ENCODE assay signal across 1 cellular context in genomic region chr19:38336638-38337359, GRCh38.
TF ChIP-seq lines count a peak whose summit lies in the region.

No MANE protein-coding gene starts in this region.

TF ChIP-seq in GM12878, 131 proteins besides CTCF, POLR2A, EP300 and RAD21 (continues in another document):
- TF ChIP-seq ZNF687 (IDR thresholded peaks at IDR 0.05) (no peak), NKRF (conservative IDR thresholded peaks at IDR 0.05) (no peak), ZNF207 (IDR thresholded peaks at IDR 0.05; ENCODE audit: borderline replicate concordance) (no peak), PAX8 (IDR thresholded peaks at IDR 0.05) (no peak), SUPT20H (IDR thresholded peaks at IDR 0.05; ENCODE audit: borderline replicate concordance, control insufficient read depth, low read depth, low read length) (no peak), ATF7 (IDR thresholded peaks at IDR 0.05; ENCODE audit: low read depth) (peak; percentile 67; the same call in 1 of the 2 replicates), TBL1XR1 (IDR thresholded peaks at IDR 0.05; ENCODE audit: low read depth, low read length) (no peak), NFYA (IDR thresholded peaks at IDR 0.05; ENCODE audit: borderline replicate concordance, low read depth, low read length) (no peak), REST (IDR thresholded peaks at IDR 0.05; ENCODE audit: low read depth, low read length) (no peak), CREM (IDR thresholded peaks at IDR 0.05; ENCODE audit: low read depth) (no peak), ZBTB11 (CRISPR knock-in tag; IDR thresholded peaks at IDR 0.05) (no peak), PRDM15 (CRISPR knock-in tag; IDR thresholded peaks at IDR 0.05) (no peak), SREBF2 (IDR thresholded peaks at IDR 0.05; ENCODE audit: low read length) (no peak), EGR1 (IDR thresholded peaks at IDR 0.05; ENCODE audit: borderline replicate concordance in 1 of 2, low read depth in 2 of 2, low read length in 2 of 2) (no peak; a peak in 1 of 3 replicates), SMAD5 (IDR thresholded peaks at IDR 0.05; ENCODE audit: low read depth) (no peak), RCOR1 (conservative IDR thresholded peaks at IDR 0.05; ENCODE audit: low read depth, low read length) (no peak), KLF5 (IDR thresholded peaks at IDR 0.05; ENCODE audit: partially characterized antibody) (no peak), ZNF217 (IDR thresholded peaks at IDR 0.05) (no peak), NFIC (IDR thresholded peaks at IDR 0.05; ENCODE audit: low read depth, low read length) (no peak), ATF2 (IDR thresholded peaks at IDR 0.05; ENCODE audit: low read length) (no peak), NFXL1 (IDR thresholded peaks at IDR 0.05; ENCODE audit: borderline replicate concordance) (no peak), BMI1 (IDR thresholded peaks at IDR 0.05; ENCODE audit: borderline replicate concordance) (no peak), JUND (IDR thresholded peaks at IDR 0.05; ENCODE audit: low read depth, low read length) (no peak), TCF3 (IDR thresholded peaks at IDR 0.05; ENCODE audit: borderline replicate concordance, insufficient read depth, low read depth, low read length) (no peak), PKNOX1 (IDR thresholded peaks at IDR 0.05) (peak; percentile 13; the same call in 1 of the 2 replicates), IRF4 (IDR thresholded peaks at IDR 0.05; ENCODE audit: low read depth, low read length) (no peak), TCF7 (IDR thresholded peaks at IDR 0.05; ENCODE audit: borderline replicate concordance) (no peak), KAT2A (conservative IDR thresholded peaks at IDR 0.05; ENCODE audit: control insufficient read depth, low read depth, low read length) (no peak), SMAD1 (IDR thresholded peaks at IDR 0.05; ENCODE audit: low read depth, partially characterized antibody) (no peak), SPI1 (IDR thresholded peaks at IDR 0.05; ENCODE audit: borderline replicate concordance, insufficient read depth, low read depth, low read length) (no peak), LARP7 (IDR thresholded peaks at IDR 0.05) (peak; percentile 45; the same call in 1 of the 2 replicates), HCFC1 (IDR thresholded peaks at IDR 0.05; ENCODE audit: low read length) (no peak; the same call in 1 of the 2 replicates), SIX5 (IDR thresholded peaks at IDR 0.05; ENCODE audit: low read depth, low read length, severe bottlenecking) (no peak)
- TF ChIP-seq, protein P1, sequence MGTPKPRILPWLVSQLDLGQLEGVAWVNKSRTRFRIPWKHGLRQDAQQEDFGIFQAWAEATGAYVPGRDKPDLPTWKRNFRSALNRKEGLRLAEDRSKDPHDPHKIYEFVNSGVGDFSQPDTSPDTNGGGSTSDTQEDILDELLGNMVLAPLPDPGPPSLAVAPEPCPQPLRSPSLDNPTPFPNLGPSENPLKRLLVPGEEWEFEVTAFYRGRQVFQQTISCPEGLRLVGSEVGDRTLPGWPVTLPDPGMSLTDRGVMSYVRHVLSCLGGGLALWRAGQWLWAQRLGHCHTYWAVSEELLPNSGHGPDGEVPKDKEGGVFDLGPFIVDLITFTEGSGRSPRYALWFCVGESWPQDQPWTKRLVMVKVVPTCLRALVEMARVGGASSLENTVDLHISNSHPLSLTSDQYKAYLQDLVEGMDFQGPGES (IDR thresholded peaks at IDR 0.05): no peak
- TF ChIP-seq, protein P2, sequence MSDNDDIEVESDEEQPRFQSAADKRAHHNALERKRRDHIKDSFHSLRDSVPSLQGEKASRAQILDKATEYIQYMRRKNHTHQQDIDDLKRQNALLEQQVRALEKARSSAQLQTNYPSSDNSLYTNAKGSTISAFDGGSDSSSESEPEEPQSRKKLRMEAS (IDR thresholded peaks at IDR 0.05; ENCODE audit: low read depth, low read length): peak; percentile 78
